In the genomic region with DNA sequence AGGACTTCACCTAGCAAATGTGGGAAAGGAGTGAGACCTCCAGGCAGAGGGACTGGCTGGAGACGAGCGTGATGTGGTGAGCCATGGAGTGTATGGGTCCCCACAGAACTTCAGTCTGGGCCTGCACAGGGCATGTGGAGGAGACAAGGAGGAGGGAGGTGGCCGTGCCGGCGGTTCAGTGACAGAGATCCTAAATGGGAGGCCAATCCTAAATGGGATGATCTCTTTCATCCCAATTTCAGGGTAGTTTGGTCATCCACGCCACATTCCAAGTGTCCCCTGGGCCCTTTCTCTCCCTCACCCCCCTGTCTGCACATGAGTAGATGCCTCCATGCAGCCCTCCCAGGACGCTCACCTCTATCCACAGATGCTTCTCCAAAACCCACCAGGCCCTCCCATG, we compare ENCODE assay signal across 29 cellular contexts. TPM values are rescaled to one million over a fixed set of nuclear protein-coding genes. Genes with fewer than 3 reads are reported as not detected.
"Had no signal": no experiment of that assay in that cellular context is flagged by ENCODE, and none has a peak within 500 bp of the region (broad histone marks: within the 10 kb centered on the region; RNA-seq: fewer than 3 reads in every experiment).

No MANE protein-coding gene starts in this region.

- H3K4me1 Mint-ChIP-seq: activated CD4-positive, alpha-beta T cell treated with anti-CD3 and anti-CD28 coated beads, Interleukin-2, amount 10 ng/mL, durations not matched to agents 24 days and 14 days; activated CD8-positive, alpha-beta memory T cell treated with anti-CD3 and anti-CD28 coated beads, Interleukin-2, amount 10 ng/mL, durations not matched to agents 7 days and 5 days; activated naive CD4-positive, alpha-beta T cell treated with anti-CD3 and anti-CD28 coated beads, Interleukin-2, amount 50 U/mL, for 24 hours had no signal

- DNase-seq: activated CD4-positive, alpha-beta T cell treated with anti-CD3 and anti-CD28 coated beads, Interleukin-2, amount 10 ng/mL, durations not matched to agents 24 days and 14 days; activated CD4-positive, alpha-beta T cell treated with anti-CD3 and anti-CD28 coated beads, Interleukin-2, amount 50 U/mL, for 48 hours; activated CD4-positive, CD25-positive, alpha-beta regulatory T cell treated with anti-CD3 and anti-CD28 coated beads, Interleukin-2, amount 50 U/mL, for 72 hours; activated CD8-positive, alpha-beta memory T cell treated with anti-CD3 and anti-CD28 coated beads, Interleukin-2, amount 10 ng/mL, durations not matched to agents 7 days and 5 days; activated effector memory CD4-positive, alpha-beta T cell treated with Interleukin-2 at 50 U/mL for 16 hours; activated naive CD4-positive, alpha-beta T cell; activated T-cell treated with anti-CD3 and anti-CD28 coated beads, Interleukin-2, amount 50 U/mL, for 24 hours; central memory CD4-positive, alpha-beta T cell; KBM-7; MG63; MV-4-11; NCI-H1092 treated with DMSO at 0.1 percent for 48 hours; NCI-H1417 treated with DMSO at 0.1 percent for 48 hours; NCI-H1694; NCI-H2029 treated with DMSO at 0.1 percent for 48 hours; NCI-H345; NCI-H510A; NCI-H526 treated with DMSO at 0.1 percent for 48 hours; NCI-H82; SIG-M5; T-helper 17 cell; T-helper 9 cell had no signal

- ATAC-seq: activated CD8-positive, alpha-beta memory T cell treated with anti-CD3 and anti-CD28 coated beads, Interleukin-2, amount 10 ng/mL, durations not matched to agents 7 days and 5 days; T-helper 17 cell; WTC11 had no signal

- H3K4me3 ChIP-seq: MG63 had no signal

- H3K27me3 ChIP-seq: MG63 had no signal

- H3K4me3 Mint-ChIP-seq: activated CD4-positive, alpha-beta T cell treated with anti-CD3 and anti-CD28 coated beads, Interleukin-2, amount 10 ng/mL, durations not matched to agents 24 days and 14 days; activated CD8-positive, alpha-beta memory T cell treated with anti-CD3 and anti-CD28 coated beads, Interleukin-2, amount 10 ng/mL, durations not matched to agents 7 days and 5 days; activated naive CD4-positive, alpha-beta T cell treated with anti-CD3 and anti-CD28 coated beads, Interleukin-2, amount 50 U/mL, for 24 hours; activated T-cell treated with anti-CD3 and anti-CD28 coated beads, Interleukin-2, amount 50 U/mL, for 24 hours; activated T-helper 1 cell treated with anti-CD3 and anti-CD28 coated beads, Interleukin-12 subunit alpha, Interleukin-12 subunit beta, Interleukin-2, Interleukin-4 antibody, amounts not matched to agents 30 ng/mL and 10 ng/mL and 1 ng/mL, durations not matched to agents 14 hours and 24 hours and 36 hours; T-helper 17 cell; WTC11 had no signal

- H3K9me3 Mint-ChIP-seq: activated CD4-positive, alpha-beta T cell treated with anti-CD3 and anti-CD28 coated beads, Interleukin-2, amount 10 ng/mL, durations not matched to agents 24 days and 14 days; activated naive CD4-positive, alpha-beta T cell treated with anti-CD3 and anti-CD28 coated beads, Interleukin-2, amount 50 U/mL, for 24 hours; activated T-cell treated with anti-CD3 and anti-CD28 coated beads, Interleukin-2, amount 50 U/mL, for 24 hours; activated T-helper 1 cell treated with anti-CD3 and anti-CD28 coated beads, Interleukin-12 subunit alpha, Interleukin-12 subunit beta, Interleukin-2, Interleukin-4 antibody, amounts not matched to agents 30 ng/mL and 10 ng/mL and 1 ng/mL, durations not matched to agents 14 hours and 24 hours and 36 hours had no signal

- H3K9me3 ChIP-seq: MG63 had no signal

- H3K27me3 Mint-ChIP-seq: activated CD4-positive, alpha-beta T cell treated with anti-CD3 and anti-CD28 coated beads, Interleukin-2, amount 10 ng/mL, durations not matched to agents 24 days and 14 days; activated CD8-positive, alpha-beta memory T cell treated with anti-CD3 and anti-CD28 coated beads, Interleukin-2, amount 10 ng/mL, durations not matched to agents 7 days and 5 days had no signal

- H3K27ac Mint-ChIP-seq: activated CD4-positive, alpha-beta T cell treated with anti-CD3 and anti-CD28 coated beads, Interleukin-2, amount 10 ng/mL, durations not matched to agents 24 days and 14 days; activated CD8-positive, alpha-beta memory T cell treated with anti-CD3 and anti-CD28 coated beads, Interleukin-2, amount 10 ng/mL, durations not matched to agents 7 days and 5 days; activated naive CD4-positive, alpha-beta T cell treated with anti-CD3 and anti-CD28 coated beads, Interleukin-2, amount 50 U/mL, for 24 hours; activated T-cell treated with anti-CD3 and anti-CD28 coated beads, Interleukin-2, amount 50 U/mL, for 24 hours; activated T-helper 1 cell treated with anti-CD3 and anti-CD28 coated beads, Interleukin-12 subunit alpha, Interleukin-12 subunit beta, Interleukin-2, Interleukin-4 antibody, amounts not matched to agents 30 ng/mL and 10 ng/mL and 1 ng/mL, durations not matched to agents 14 hours and 24 hours and 36 hours; T-helper 17 cell; WTC11 had no signal

- H3K36me3 ChIP-seq: MG63 had no signal

- H3K36me3 Mint-ChIP-seq: activated CD8-positive, alpha-beta memory T cell treated with anti-CD3 and anti-CD28 coated beads, Interleukin-2, amount 10 ng/mL, durations not matched to agents 7 days and 5 days; activated naive CD4-positive, alpha-beta T cell treated with anti-CD3 and anti-CD28 coated beads, Interleukin-2, amount 50 U/mL, for 24 hours; WTC11 had no signal

RNA-seq across cellular contexts. Expression of a gene that starts 13.2 kb away (rescaled TPM):
- total RNA-seq: activated CD4-positive, alpha-beta T cell treated with anti-CD3 and anti-CD28 coated beads, Interleukin-2, amount 10 ng/mL, durations not matched to agents 24 days and 14 days; activated CD8-positive, alpha-beta memory T cell treated with anti-CD3 and anti-CD28 coated beads, Interleukin-2, amount 10 ng/mL, durations not matched to agents 7 days and 5 days; activated T-helper 1 cell treated with anti-CD3 and anti-CD28 coated beads, Interleukin-12 subunit alpha, Interleukin-12 subunit beta, Interleukin-2, Interleukin-4 antibody, amounts not matched to agents 30 ng/mL and 10 ng/mL and 1 ng/mL, durations not matched to agents 14 hours and 24 hours and 36 hours; bronchial epithelial cell; OCI-LY7; T-helper 17 cell had no signal

RNA-seq across cellular contexts. Expression of a gene that starts 17.8 kb away (rescaled TPM):
- total RNA-seq: activated CD4-positive, alpha-beta T cell treated with anti-CD3 and anti-CD28 coated beads, Interleukin-2, amount 10 ng/mL, durations not matched to agents 24 days and 14 days; activated CD8-positive, alpha-beta memory T cell treated with anti-CD3 and anti-CD28 coated beads, Interleukin-2, amount 10 ng/mL, durations not matched to agents 7 days and 5 days; activated T-helper 1 cell treated with anti-CD3 and anti-CD28 coated beads, Interleukin-12 subunit alpha, Interleukin-12 subunit beta, Interleukin-2, Interleukin-4 antibody, amounts not matched to agents 30 ng/mL and 10 ng/mL and 1 ng/mL, durations not matched to agents 14 hours and 24 hours and 36 hours; OCI-LY7; T-helper 17 cell had no signal

RNA-seq across cellular contexts. Expression of a gene that starts 33.2 kb away (rescaled TPM):
- total RNA-seq: activated CD4-positive, alpha-beta T cell treated with anti-CD3 and anti-CD28 coated beads, Interleukin-2, amount 10 ng/mL, durations not matched to agents 24 days and 14 days; activated CD8-positive, alpha-beta memory T cell treated with anti-CD3 and anti-CD28 coated beads, Interleukin-2, amount 10 ng/mL, durations not matched to agents 7 days and 5 days; activated T-helper 1 cell treated with anti-CD3 and anti-CD28 coated beads, Interleukin-12 subunit alpha, Interleukin-12 subunit beta, Interleukin-2, Interleukin-4 antibody, amounts not matched to agents 30 ng/mL and 10 ng/mL and 1 ng/mL, durations not matched to agents 14 hours and 24 hours and 36 hours; bronchial epithelial cell; LHCN-M2; OCI-LY7; RPMI7951; T-helper 17 cell; WTC11 had no signal
